In genomic region chr4:47704693-47705325, GRCh38 we compare ENCODE assay signal across 8 cellular contexts.
DNase-seq lines count a peak whose midpoint lies in the region; ATAC-seq lines count a peak whose summit lies in the region.

No MANE protein-coding gene starts in this region.

- POLR2A ChIA-PET in CD8-positive, alpha-beta memory T cell (lab: Charles Lee), result no interaction called here

- H3K4me1 ChIP-seq in SJCRH30, result no peaks in the 10 kb centered on the region
- H3K4me1 ChIP-seq in CD8-positive, alpha-beta memory T cell (ENCODE audit: insufficient read depth, low read length), result no peaks in the 10 kb centered on the region

- H3K9me3 ChIP-seq in SJCRH30 (replicated peaks), result no peaks in the 10 kb centered on the region
- no peaks in the 10 kb centered on the region for H3K9me3 ChIP-seq in CD8-positive, alpha-beta memory T cell (ENCODE audit: low read length)

- H3K4me1 Mint-ChIP-seq in CD8-positive, alpha-beta memory T cell, result peaks cover 0 to 4% (median 0%) of the 10 kb centered on the region in 3 donors

- H3K4me3 Mint-ChIP-seq in CD8-positive, alpha-beta memory T cell, result no peak overlapping the region

- H3K9me3 Mint-ChIP-seq in CD8-positive, alpha-beta memory T cell, result no peaks in the 10 kb centered on the region

- peak; percentile 69 for ATAC-seq in GM18511 (IDR thresholded peaks at IDR 0.05; ENCODE audit: unreplicated experiment)

- no peak overlapping the region for H3K27ac ChIP-seq in SJCRH30
- no peak overlapping the region for H3K27ac ChIP-seq in CD8-positive, alpha-beta memory T cell (ENCODE audit: low read depth, low read length)

- peaks cover 10% of the 10 kb centered on the region for H3K27me3 ChIP-seq in SJCRH30
- H3K27me3 ChIP-seq in CD8-positive, alpha-beta memory T cell (ENCODE audit: insufficient read depth, low read length, poor library complexity, severe bottlenecking), result no peaks in the 10 kb centered on the region

- DNase-seq in AG20443 (ENCODE audit: low spot score), result peak; percentile 39
- peak; percentile 54 for DNase-seq in LHCN-M2 (ENCODE audit: low read depth)
- peak; percentile 14 to 39 for DNase-seq in SJCRH30
- DNase-seq in glomerular visceral epithelial cell (ENCODE audit: extremely low spot score), result peak; percentile 13
- peak; percentile 22 for DNase-seq in putamen (ENCODE audit: low spot score)
- no peak for DNase-seq in CD8-positive, alpha-beta memory T cell
- DNase-seq in cerebellum (ENCODE audit: low spot score), result no peak

- no peak overlapping the region for H3K4me3 ChIP-seq in SJCRH30
- no peak overlapping the region for H3K4me3 ChIP-seq in CD8-positive, alpha-beta memory T cell (ENCODE audit: low read length)

- no peaks in the 10 kb centered on the region for H3K36me3 ChIP-seq in SJCRH30
- H3K36me3 ChIP-seq in CD8-positive, alpha-beta memory T cell (ENCODE audit: insufficient read depth, low read length), result no peaks in the 10 kb centered on the region

- H3K36me3 Mint-ChIP-seq in CD8-positive, alpha-beta memory T cell, result no peaks in the 10 kb centered on the region

- H3K27me3 Mint-ChIP-seq in CD8-positive, alpha-beta memory T cell, result peaks cover 16 to 30% of the 10 kb centered on the region in 2 donors

- H3K27ac Mint-ChIP-seq in CD8-positive, alpha-beta memory T cell, result no peak overlapping the region

- CTCF ChIA-PET in CD8-positive, alpha-beta memory T cell (lab: Charles Lee), result interaction anchor here (1.2 to 1.8 kb wide), 2 partner anchors 134 to 229 kb away, joined by 3 to 5 read pairs; no protein-coding TSS in a partner anchor

Comparison
In these comparisons a context has a peak if more than half of its experiments do, and no peak if none do; other contexts are left out.
1. DNase-seq: peak in AG20443 (single experiment), LHCN-M2 (single experiment), SJCRH30 (2 of 2), glomerular visceral epithelial cell (single experiment) and putamen (single experiment); none in CD8-positive, alpha-beta memory T cell (0 of 5) and cerebellum (single experiment).